In genomic region chr7:31687024-31687423, GRCh38 we compare ENCODE assay signal across 16 cellular contexts. TPM values are rescaled to one million over a fixed set of nuclear protein-coding genes. Genes with fewer than 3 reads are reported as not detected.
DNase-seq lines count a peak whose midpoint lies in the region; ATAC-seq and TF ChIP-seq lines count a peak whose summit lies in the region.
"Had no signal": no experiment of that assay in that cellular context is flagged by ENCODE, and none has a peak within 500 bp of the region (broad histone marks: within the 10 kb centered on the region; RNA-seq: fewer than 3 reads in every experiment).

PPP1R17 (plus strand) TSS chr7:31687215; CDS start chr7:31692442, 5,227 bp downstream.

- no peak for TF ChIP-seq CTCF in heart left ventricle (IDR thresholded peaks at IDR 0.05)
- TF ChIP-seq CTCF in ovary (IDR thresholded peaks at IDR 0.05) = no peak

- no peaks in the 10 kb centered on the region for H3K36me3 ChIP-seq in HUES64 (ENCODE audit: insufficient read depth, low read length)
- H3K36me3 ChIP-seq in heart left ventricle = no peaks in the 10 kb centered on the region
- no peaks in the 10 kb centered on the region for H3K36me3 ChIP-seq in ovary
- H3K36me3 ChIP-seq: gastrocnemius medialis had no signal

- intact Hi-C loops in heart left ventricle (cut with DNase I) (no loop called here), posterior cingulate gyrus (cut with DNase I) (no loop called here), ovary (cut with DNase I) (no loop called here)

- 61% methylated on average over 12 of the region's 12 CpGs for WGBS in HUES64
- WGBS in heart left ventricle, 4 donors = 33 to 66% (median 48%) methylated on average over 12 of the region's 12 CpGs
- WGBS in ovary, 3 donors = 18 to 27% (median 18%) methylated on average over 12 of the region's 12 CpGs

- H3K4me3 ChIP-seq in HUES64 (ENCODE audit: low read length) = no peak within 1 kb of the TSS
- no peak within 1 kb of the TSS for H3K4me3 ChIP-seq in heart left ventricle
- no peak within 1 kb of the TSS for H3K4me3 ChIP-seq in ovary
- H3K4me3 ChIP-seq: gastrocnemius medialis had no signal

- peaks cover 42% of the 10 kb centered on the region for H3K4me1 ChIP-seq in HUES64 (ENCODE audit: insufficient read depth, low read length)
- peaks cover 0 to 14% (median 0%) of the 10 kb centered on the region in 12 donors for H3K4me1 ChIP-seq in heart left ventricle
- H3K4me1 ChIP-seq in ovary (ENCODE audit: insufficient read depth) = no peaks in the 10 kb centered on the region
- H3K4me1 ChIP-seq: gastrocnemius medialis had no signal

- DNase-seq in NCI-H69 (lab: John Stamatoyannopoulos, UW) = peak; percentile 17
- DNase-seq in heart left ventricle = peak; percentile 13 to 61 (median 49)
- DNase-seq in posterior cingulate gyrus = peak in 8 of 10 donors; percentile 13 to 87 (median 43)
- no peak for DNase-seq in ureter (ENCODE audit: low spot score)
- DNase-seq in middle frontal gyrus (ENCODE audit: extremely low spot score, low spot score) = no peak
- no peak for DNase-seq in ovary
- DNase-seq: activated CD4-positive, alpha-beta T cell treated with anti-CD3 and anti-CD28 coated beads, Interleukin-2, amount 50 U/mL, for 48 hours; CD8-positive, alpha-beta T cell; effector memory CD4-positive, alpha-beta T cell; gastrocnemius medialis; NCI-H1436; small intestine; T-helper 2 cell had no signal

- H3K9me3 ChIP-seq in HUES64 (ENCODE audit: insufficient read depth, low read depth, low read length) = no peaks in the 10 kb centered on the region
- no peaks in the 10 kb centered on the region for H3K9me3 ChIP-seq in heart left ventricle
- no peaks in the 10 kb centered on the region for H3K9me3 ChIP-seq in ovary
- H3K9me3 ChIP-seq: gastrocnemius medialis had no signal

- H3K27me3 ChIP-seq in HUES64 (ENCODE audit: insufficient read depth, low read length) (0 out of 2 replicates have a peak, but pooled peaks cover 5% of the 10 kb centered on the region), heart left ventricle (no peaks in the 10 kb centered on the region), ovary (no peaks in the 10 kb centered on the region)
- H3K27me3 ChIP-seq: gastrocnemius medialis had no signal

- H3K9ac ChIP-seq in HUES64 (ENCODE audit: low read depth, low read length) = no peak within 1 kb of the TSS

- H3K27ac ChIP-seq in HUES64 (ENCODE audit: low read depth, low read length) (peak within 1 kb of the TSS; percentile 78; the same call in 1 of the 2 replicates), heart left ventricle (no peak within 1 kb of the TSS), ovary (no peak within 1 kb of the TSS)
- H3K27ac ChIP-seq: gastrocnemius medialis had no signal

- no peak for TF ChIP-seq POLR2A in heart left ventricle (IDR thresholded peaks at IDR 0.05)
- no peak for TF ChIP-seq POLR2A in ovary (IDR thresholded peaks at IDR 0.05)

- peak in 3 of 4 donors; percentile 72 to 84 (median 72) for ATAC-seq in heart left ventricle
- ATAC-seq: CD8-positive, alpha-beta T cell; gastrocnemius medialis had no signal

- no peak for TF ChIP-seq EP300 in ovary (IDR thresholded peaks at IDR 0.05)

RNA-seq across cellular contexts. Expression of gene PPP1R17, which starts in this region (rescaled TPM):
- 9.3 TPM for polyA plus RNA-seq in HUES64 (2013, experiment 1 of 2)
- 10.3 TPM for polyA plus RNA-seq in HUES64 (2013, experiment 2 of 2)
- total RNA-seq in heart left ventricle (under 1 TPM in 1 of 9 donors, not detected in 8; 0.29 TPM), ureter (not detected), ovary (under 1 TPM in 2 of 7 donors, not detected in 5; 0.11 to 0.38 TPM)
- polyA plus RNA-seq in heart left ventricle (not detected), ovary (not detected)
- total RNA-seq: activated T-helper 2 cell treated with anti-CD3 and anti-CD28 coated beads, Interferon-gamma antibody, Interleukin-2, Interleukin-4, amounts not matched to agents 10 μg/mL and 5 μg/mL and 100 μg/mL, durations not matched to agents 14 hours and 24 hours and 36 hours; CD8-positive, alpha-beta T cell; gastrocnemius medialis; lower leg skin had no signal
- polyA plus RNA-seq: small intestine had no signal

Comparison
In these comparisons a context has a peak if more than half of its experiments do, and no peak if none do; other contexts are left out.
1. Peak in DNase-seq and ATAC-seq in heart left ventricle; RNA of the gene not detected or under 1 TPM.
2. DNase-seq: peak in NCI-H69 (single experiment) and posterior cingulate gyrus (8 of 10); none in ureter (single experiment), middle frontal gyrus (single experiment) and ovary (0 of 5).